9 cellular contexts compared by ENCODE assay signal in the genomic region with DNA sequence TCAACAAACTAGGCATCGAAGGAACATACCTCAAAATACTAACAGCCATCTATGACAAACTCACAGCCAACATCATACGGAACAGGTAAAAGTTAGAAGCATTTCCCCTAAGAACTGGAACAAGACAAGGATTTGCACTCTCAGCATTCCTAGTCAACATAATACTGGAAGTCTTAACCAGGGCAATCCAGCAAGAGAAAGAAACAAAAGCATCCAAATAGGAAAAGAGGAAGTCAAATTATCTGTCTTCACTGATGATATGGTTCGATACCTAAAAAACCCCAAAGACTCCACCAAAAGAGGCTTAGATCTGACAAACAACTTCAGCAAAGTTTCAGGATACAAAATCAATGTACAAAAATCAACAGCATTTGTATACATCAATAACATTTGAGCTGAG.
"Had no signal": no experiment of that assay in that cellular context is flagged by ENCODE, and none has a peak within 500 bp of the region (broad histone marks: within the 10 kb centered on the region; RNA-seq: fewer than 3 reads in every experiment).

No MANE protein-coding gene starts in this region.

- DNase-seq: GM23248, GOT3, H7, HFFc6, KBM-7 had no signal

- FAIRE-seq: HTR-8/SVneo had no signal

- ATAC-seq: HCT116 had no signal

- H3K4me1 ChIP-seq: HAP-1 had no signal

- H3K4me3 ChIP-seq: GM23248, HAP-1 had no signal

- H3K9me3 ChIP-seq: HAP-1 had no signal

- H3K4me2 ChIP-seq: KMS-11 had no signal

- H3K27ac ChIP-seq: GM23248, KMS-11 had no signal
